In the genomic region with DNA sequence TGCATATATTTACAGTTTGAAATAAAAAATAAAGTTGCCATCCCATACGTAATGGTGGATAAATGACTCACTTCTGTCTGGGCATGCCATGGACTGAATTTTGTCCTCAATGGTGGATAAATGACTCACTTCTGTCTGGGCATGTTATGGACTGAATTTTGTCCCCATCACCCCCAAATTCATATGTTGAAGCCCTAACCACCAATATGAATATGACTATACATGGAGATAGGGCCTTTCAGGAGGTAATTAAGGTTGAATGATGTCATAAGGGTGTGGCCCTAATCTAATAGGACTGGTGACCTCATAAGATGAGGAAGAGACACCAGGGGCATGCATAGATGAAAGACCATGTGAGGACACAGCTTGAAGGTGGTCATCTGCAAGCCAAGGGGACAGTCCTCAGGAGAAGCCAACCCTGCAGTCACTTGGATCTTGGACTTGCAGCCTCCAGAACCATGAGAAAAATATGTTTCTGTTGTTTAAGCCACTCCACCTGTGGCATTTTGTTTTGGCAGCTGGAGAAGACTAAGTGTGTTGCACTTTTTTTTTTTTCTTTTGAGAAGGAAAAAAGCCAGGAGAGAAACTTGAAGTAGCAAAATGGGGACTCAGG, we compare ENCODE assay signal across 17 cellular contexts.
"Had no signal": no experiment of that assay in that cellular context is flagged by ENCODE, and none has a peak within 500 bp of the region (broad histone marks: within the 10 kb centered on the region; RNA-seq: fewer than 3 reads in every experiment).

No MANE protein-coding gene starts in this region.

- FAIRE-seq: TTC549 had no signal

- H3K36me3 ChIP-seq: colonic mucosa, left lung, ovary, suprapubic skin had no signal

- H3K9me3 ChIP-seq: colonic mucosa, left lung, mucosa of descending colon, ovary, suprapubic skin had no signal

- H3K27me3 ChIP-seq: colonic mucosa, left lung, ovary, suprapubic skin had no signal

- H3K4me1 ChIP-seq: colonic mucosa, left lung, suprapubic skin had no signal

- ATAC-seq: activated CD8-positive, alpha-beta T cell treated with anti-CD3 and anti-CD28 coated beads, Interleukin-2, amount 10 ng/mL, durations not matched to agents 7 days and 5 days; left lung; mucosa of descending colon; naive thymus-derived CD4-positive, alpha-beta T cell; sciatic nerve had no signal

- H3K4me3 ChIP-seq: colonic mucosa, left lung, mucosa of descending colon, ovary, suprapubic skin had no signal

- H3K27ac ChIP-seq: colonic mucosa, left lung, ovary, suprapubic skin had no signal

- DNase-seq: activated CD4-positive, alpha-beta T cell treated with anti-CD3 and anti-CD28 coated beads, Interleukin-2, amount 10 ng/mL, durations not matched to agents 24 days and 14 days; activated CD4-positive, CD25-positive, alpha-beta regulatory T cell; activated CD8-positive, alpha-beta memory T cell treated with anti-CD3 and anti-CD28 coated beads, Interleukin-2, amount 50 U/mL, for 4 hours; activated CD8-positive, alpha-beta T cell treated with anti-CD3 and anti-CD28 coated beads, Interleukin-2, amount 10 ng/mL, durations not matched to agents 7 days and 5 days; activated gamma-delta T cell; activated T-cell treated with anti-CD3 and anti-CD28 coated beads, Interleukin-2, amount 50 U/mL, for 48 hours; central memory CD4-positive, alpha-beta T cell; colonic mucosa; islet precursor cell; left lung; mucosa of descending colon; naive thymus-derived CD4-positive, alpha-beta T cell; ovary; trophoblast cell had no signal
